ENCODE assay signal across 8 cellular contexts in the genomic region with DNA sequence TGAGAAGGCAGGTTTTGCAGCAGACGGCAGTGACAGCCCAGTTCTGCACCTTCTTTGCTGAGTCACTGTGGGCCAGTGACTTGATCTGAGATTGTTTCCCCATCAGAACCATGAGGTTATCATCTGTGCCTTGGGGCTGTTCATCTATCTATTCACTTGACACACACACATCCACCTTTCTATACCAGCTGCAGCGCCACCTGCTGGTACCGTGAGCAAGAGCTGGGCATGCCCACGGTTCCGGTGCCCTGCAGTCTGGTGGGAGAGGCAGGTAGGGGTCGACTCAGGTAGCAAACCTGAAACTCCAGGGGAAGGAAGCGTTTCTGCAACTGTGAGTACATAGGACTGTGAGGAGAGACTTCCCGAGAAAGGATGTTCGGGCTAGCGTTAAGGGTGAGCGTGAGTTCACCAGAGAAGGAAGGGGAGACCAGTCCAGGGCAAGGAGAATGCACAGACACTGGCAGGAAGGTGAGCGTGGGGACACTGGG. TPM values are rescaled to one million over a fixed set of nuclear protein-coding genes. Genes with fewer than 3 reads are reported as not detected.
DNase-seq lines count a peak whose midpoint lies in the region; ATAC-seq and TF ChIP-seq lines count a peak whose summit lies in the region.

No MANE protein-coding gene starts in this region.

- H4K20me1 ChIP-seq in DND-41 (ENCODE audit: insufficient read depth, low read length) (peaks cover 72% of the 10 kb centered on the region), mammary epithelial cell (ENCODE audit: insufficient read depth, low read length) (peaks cover 3% of the 10 kb centered on the region)

- no peaks in the 10 kb centered on the region for H3K9me3 ChIP-seq in DND-41 (ENCODE audit: insufficient read depth, low read length, severe bottlenecking)
- no peaks in the 10 kb centered on the region for H3K9me3 ChIP-seq in WERI-Rb-1 (ENCODE audit: severe bottlenecking)
- H3K9me3 ChIP-seq in mammary epithelial cell (replicated peaks; ENCODE audit: insufficient read depth, low read length), result no peaks in the 10 kb centered on the region

- in situ Hi-C loops in mammary epithelial cell (cut with MboI; ENCODE audit: low sequenced_read_pairs in 2 of 2), result no loop called here

- dilution Hi-C loops in mammary epithelial cell (cut with HindIII; ENCODE audit: low sequenced_read_pairs), result no loop called here

- H3K36me3 ChIP-seq in DND-41 (ENCODE audit: insufficient read depth, low read length) (peaks cover 82% of the 10 kb centered on the region), WERI-Rb-1 (peaks cover 82% of the 10 kb centered on the region), mammary epithelial cell (ENCODE audit: insufficient read depth, low read length) (peaks cover 20% of the 10 kb centered on the region)

- H3K27ac ChIP-seq in DND-41 (ENCODE audit: low read length) (no peak overlapping the region), WERI-Rb-1 (peak overlapping the region; percentile 42), mammary epithelial cell (ENCODE audit: insufficient read depth, low read depth, low read length) (no peak overlapping the region)

- 62% methylated on average over 9 of the region's 12 CpGs for WGBS in mammary epithelial cell (ENCODE audit: low coverage, missing lambda C conversion rate)

- ATAC-seq in DND-41 (ENCODE audit: insufficient read depth, low read depth) (peak; percentile 74), HG03025 (IDR thresholded peaks at IDR 0.05; ENCODE audit: low FRiP score, unreplicated experiment) (no peak), HG02840 (IDR thresholded peaks at IDR 0.05; ENCODE audit: low FRiP score, unreplicated experiment) (no peak)

- DNase-seq in DND-41, result peak; percentile 69
- peak; percentile 76 for DNase-seq in WERI-Rb-1
- DNase-seq in mammary epithelial cell, result peak; percentile 32
- peak; percentile 80 for DNase-seq in left kidney (ENCODE audit: low read depth, low spot score)
- peak; percentile 55 for DNase-seq in stimulated activated CD8-positive, alpha-beta memory T cell treated with anti-CD3 and anti-CD28 coated beads, Interleukin-15, amount 100 ng/mL, for 1 hour (ENCODE audit: low read depth)

- H3K27me3 ChIP-seq in DND-41 (ENCODE audit: insufficient read depth, low read length, poor library complexity) (no peaks in the 10 kb centered on the region), WERI-Rb-1 (ENCODE audit: insufficient read depth, low read depth, severe bottlenecking) (no peaks in the 10 kb centered on the region), mammary epithelial cell (ENCODE audit: insufficient read depth, low read length) (no peaks in the 10 kb centered on the region)

- TF ChIP-seq CTCF in DND-41 (IDR thresholded peaks at IDR 0.05; ENCODE audit: borderline replicate concordance, extremely low read depth, low read length, poor library complexity, severe bottlenecking) (peak; percentile 91), LNCAP (IDR thresholded peaks at IDR 0.05) (peak; percentile 84), WERI-Rb-1 (IDR thresholded peaks at IDR 0.05; ENCODE audit: low read depth, low read length) (peak; percentile 80), mammary epithelial cell (conservative IDR thresholded peaks at IDR 0.05 in 1 of 2, IDR thresholded peaks at IDR 0.05 in 1 of 2; ENCODE audit: extremely low read depth in 1 of 2, insufficient read depth in 1 of 2, low read depth in 1 of 2, low read length in 2 of 2) (peak; percentile 85 to 95)

- no peak overlapping the region for H3K4me2 ChIP-seq in DND-41 (ENCODE audit: insufficient read depth, low read length)
- no peak overlapping the region for H3K4me2 ChIP-seq in mammary epithelial cell (ENCODE audit: insufficient read depth, low read depth, low read length)

- H3K9ac ChIP-seq in DND-41 (ENCODE audit: low read depth, low read length) (no peak overlapping the region), mammary epithelial cell (ENCODE audit: insufficient read depth, low read length) (no peak overlapping the region)

- CTCF ChIA-PET in mammary epithelial cell (lab: Charles Lee; ENCODE audit: low non-redundant PET), result interaction anchor here (0.6 to 1.0 kb wide), 4 partner anchors 9 to 80 kb away, joined by 3 to 5 read pairs (median 4); no protein-coding TSS in a partner anchor

- no TSS peak for BruUV-seq in mammary epithelial cell (replicated peaks; lab: Mats Ljungman, UMichigan)

- H3K4me1 ChIP-seq in DND-41 (ENCODE audit: insufficient read depth, low read length) (no peaks in the 10 kb centered on the region), mammary epithelial cell (ENCODE audit: insufficient read depth, low read length) (no peaks in the 10 kb centered on the region)

- no peak overlapping the region for H2AFZ ChIP-seq in DND-41 (ENCODE audit: low read depth, low read length)
- H2AFZ ChIP-seq in mammary epithelial cell (ENCODE audit: low read depth, low read length), result no peak overlapping the region

- H3K4me3 ChIP-seq in DND-41 (ENCODE audit: low read depth in 1 of 2, low read length in 2 of 2) (no peak overlapping the region), WERI-Rb-1 (ENCODE audit: low read depth, low read length) (no peak overlapping the region), mammary epithelial cell (replicated peaks in 1 of 3; ENCODE audit: insufficient read depth in 1 of 3, low read depth in 2 of 3, low read length in 3 of 3) (no peak overlapping the region)

- peaks cover 9% of the 10 kb centered on the region; the same call in 1 of the 2 replicates for H3K79me2 ChIP-seq in DND-41 (ENCODE audit: insufficient read depth, low read length)
- peaks cover 31% of the 10 kb centered on the region for H3K79me2 ChIP-seq in mammary epithelial cell (ENCODE audit: insufficient read depth, low read length)

- intact Hi-C loops in mammary epithelial cell (cut with micrococcal nuclease), result no loop called here

RNA-seq across cellular contexts. Expression of a gene that starts 7.5 kb away (rescaled TPM):
- 1 to 10 TPM; 3.6 to 3.8 TPM for total RNA-seq in mammary epithelial cell
- 1.5 TPM for polyA plus RNA-seq in mammary epithelial cell
- polyA minus RNA-seq in mammary epithelial cell, result not detected

RNA-seq across cellular contexts. Expression of a gene that starts 12.3 kb away (rescaled TPM):
- 1 to 10 TPM in 1 of 2 donors, under 1 TPM in 1; 0.67 to 2.0 TPM for total RNA-seq in mammary epithelial cell
- polyA plus RNA-seq in mammary epithelial cell, result 0.84 TPM
- polyA minus RNA-seq in mammary epithelial cell, result not detected

RNA-seq across cellular contexts. Expression of a gene that starts 12.7 kb away (rescaled TPM):
- total RNA-seq in mammary epithelial cell, result 1 to 10 TPM; 1.0 to 5.4 TPM
- 2.4 TPM for polyA plus RNA-seq in mammary epithelial cell
- polyA minus RNA-seq in mammary epithelial cell, result not detected

RNA-seq across cellular contexts. Expression of a gene that starts 21.4 kb away (rescaled TPM):
- total RNA-seq in mammary epithelial cell, result 100 to 1,000 TPM in 1 of 2 donors, 10 to 100 TPM in 1; 98.5 to 183 TPM
- polyA plus RNA-seq in mammary epithelial cell, result 106 TPM
- 59.4 TPM for polyA minus RNA-seq in mammary epithelial cell

RNA-seq across cellular contexts. Expression of a gene that starts 34.2 kb away (rescaled TPM):
- under 1 TPM in 1 of 2 donors, not detected in 1; 0.09 TPM for total RNA-seq in mammary epithelial cell
- polyA plus RNA-seq in mammary epithelial cell, result not detected
- polyA minus RNA-seq in mammary epithelial cell, result not detected
